9 cellular contexts compared by ENCODE assay signal in the genomic region with DNA sequence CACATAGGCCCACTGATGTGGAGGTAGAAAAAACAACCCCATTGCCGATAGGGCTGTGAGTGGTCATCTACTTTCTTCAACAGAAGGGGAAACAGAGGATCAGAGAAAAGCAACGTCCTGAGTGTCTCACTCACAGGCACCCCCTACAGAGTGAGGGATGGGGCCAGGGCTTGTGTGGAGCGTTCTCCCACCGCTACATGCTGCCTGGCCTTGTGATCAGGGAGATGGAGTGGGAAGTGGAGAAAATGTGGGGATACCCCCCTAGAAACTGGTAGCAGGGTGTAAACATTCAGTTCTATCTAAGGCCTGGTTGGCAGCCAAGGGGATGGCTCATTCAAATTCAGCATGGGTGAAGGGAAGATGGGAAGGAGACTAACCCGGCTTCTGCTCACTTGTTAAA.
"Had no signal": no experiment of that assay in that cellular context is flagged by ENCODE, and none has a peak within 500 bp of the region (broad histone marks: within the 10 kb centered on the region; RNA-seq: fewer than 3 reads in every experiment).

No MANE protein-coding gene starts in this region.

- H3K36me3 Mint-ChIP-seq: IgD-negative memory B cell had no signal

- H3K27ac Mint-ChIP-seq: HFFc6, IgD-negative memory B cell had no signal

- H3K36me3 ChIP-seq: HAP-1 had no signal

- H3K4me1 Mint-ChIP-seq: IgD-negative memory B cell had no signal

- H3K27ac ChIP-seq: HL-60 had no signal

- DNase-seq: GOT3, H7, HFFc6, KBM-7 had no signal

- H3K4me3 Mint-ChIP-seq: HFFc6, IgD-negative memory B cell had no signal

- ATAC-seq: HCT116, HepG2 had no signal

- H3K4me3 ChIP-seq: HAP-1 had no signal

- H3K4me1 ChIP-seq: HAP-1 had no signal
